Comparison of ENCODE assay signal across 1 cellular context in the genomic region with DNA sequence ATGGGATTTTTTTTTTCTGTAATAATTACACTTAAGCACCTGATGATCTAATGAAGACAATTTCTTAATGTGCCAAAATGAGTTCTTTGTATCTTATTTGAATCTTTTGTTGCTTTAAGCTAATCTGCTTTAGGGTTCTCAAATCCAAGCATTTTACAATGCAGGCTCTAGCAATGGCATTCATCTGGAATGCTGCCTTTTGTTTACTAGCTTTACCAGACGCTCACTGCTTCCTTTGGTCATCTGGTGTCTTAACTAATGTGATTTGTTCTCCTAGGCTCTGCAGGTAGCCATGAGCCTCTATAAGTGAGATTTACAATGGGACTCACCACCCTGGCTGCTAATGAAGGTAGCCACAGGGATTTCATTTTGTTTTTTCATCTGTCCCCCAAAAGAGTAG.
A peak's percentile ranks its signal among the peaks of the same experiment; 100 is the strongest.
TF ChIP-seq lines count a peak whose summit lies in the region.

No MANE protein-coding gene starts in this region.

TF ChIP-seq in H1, 55 proteins besides CTCF, POLR2A, EP300 and RAD21 (continued from another document):
- TF ChIP-seq, protein P1, sequence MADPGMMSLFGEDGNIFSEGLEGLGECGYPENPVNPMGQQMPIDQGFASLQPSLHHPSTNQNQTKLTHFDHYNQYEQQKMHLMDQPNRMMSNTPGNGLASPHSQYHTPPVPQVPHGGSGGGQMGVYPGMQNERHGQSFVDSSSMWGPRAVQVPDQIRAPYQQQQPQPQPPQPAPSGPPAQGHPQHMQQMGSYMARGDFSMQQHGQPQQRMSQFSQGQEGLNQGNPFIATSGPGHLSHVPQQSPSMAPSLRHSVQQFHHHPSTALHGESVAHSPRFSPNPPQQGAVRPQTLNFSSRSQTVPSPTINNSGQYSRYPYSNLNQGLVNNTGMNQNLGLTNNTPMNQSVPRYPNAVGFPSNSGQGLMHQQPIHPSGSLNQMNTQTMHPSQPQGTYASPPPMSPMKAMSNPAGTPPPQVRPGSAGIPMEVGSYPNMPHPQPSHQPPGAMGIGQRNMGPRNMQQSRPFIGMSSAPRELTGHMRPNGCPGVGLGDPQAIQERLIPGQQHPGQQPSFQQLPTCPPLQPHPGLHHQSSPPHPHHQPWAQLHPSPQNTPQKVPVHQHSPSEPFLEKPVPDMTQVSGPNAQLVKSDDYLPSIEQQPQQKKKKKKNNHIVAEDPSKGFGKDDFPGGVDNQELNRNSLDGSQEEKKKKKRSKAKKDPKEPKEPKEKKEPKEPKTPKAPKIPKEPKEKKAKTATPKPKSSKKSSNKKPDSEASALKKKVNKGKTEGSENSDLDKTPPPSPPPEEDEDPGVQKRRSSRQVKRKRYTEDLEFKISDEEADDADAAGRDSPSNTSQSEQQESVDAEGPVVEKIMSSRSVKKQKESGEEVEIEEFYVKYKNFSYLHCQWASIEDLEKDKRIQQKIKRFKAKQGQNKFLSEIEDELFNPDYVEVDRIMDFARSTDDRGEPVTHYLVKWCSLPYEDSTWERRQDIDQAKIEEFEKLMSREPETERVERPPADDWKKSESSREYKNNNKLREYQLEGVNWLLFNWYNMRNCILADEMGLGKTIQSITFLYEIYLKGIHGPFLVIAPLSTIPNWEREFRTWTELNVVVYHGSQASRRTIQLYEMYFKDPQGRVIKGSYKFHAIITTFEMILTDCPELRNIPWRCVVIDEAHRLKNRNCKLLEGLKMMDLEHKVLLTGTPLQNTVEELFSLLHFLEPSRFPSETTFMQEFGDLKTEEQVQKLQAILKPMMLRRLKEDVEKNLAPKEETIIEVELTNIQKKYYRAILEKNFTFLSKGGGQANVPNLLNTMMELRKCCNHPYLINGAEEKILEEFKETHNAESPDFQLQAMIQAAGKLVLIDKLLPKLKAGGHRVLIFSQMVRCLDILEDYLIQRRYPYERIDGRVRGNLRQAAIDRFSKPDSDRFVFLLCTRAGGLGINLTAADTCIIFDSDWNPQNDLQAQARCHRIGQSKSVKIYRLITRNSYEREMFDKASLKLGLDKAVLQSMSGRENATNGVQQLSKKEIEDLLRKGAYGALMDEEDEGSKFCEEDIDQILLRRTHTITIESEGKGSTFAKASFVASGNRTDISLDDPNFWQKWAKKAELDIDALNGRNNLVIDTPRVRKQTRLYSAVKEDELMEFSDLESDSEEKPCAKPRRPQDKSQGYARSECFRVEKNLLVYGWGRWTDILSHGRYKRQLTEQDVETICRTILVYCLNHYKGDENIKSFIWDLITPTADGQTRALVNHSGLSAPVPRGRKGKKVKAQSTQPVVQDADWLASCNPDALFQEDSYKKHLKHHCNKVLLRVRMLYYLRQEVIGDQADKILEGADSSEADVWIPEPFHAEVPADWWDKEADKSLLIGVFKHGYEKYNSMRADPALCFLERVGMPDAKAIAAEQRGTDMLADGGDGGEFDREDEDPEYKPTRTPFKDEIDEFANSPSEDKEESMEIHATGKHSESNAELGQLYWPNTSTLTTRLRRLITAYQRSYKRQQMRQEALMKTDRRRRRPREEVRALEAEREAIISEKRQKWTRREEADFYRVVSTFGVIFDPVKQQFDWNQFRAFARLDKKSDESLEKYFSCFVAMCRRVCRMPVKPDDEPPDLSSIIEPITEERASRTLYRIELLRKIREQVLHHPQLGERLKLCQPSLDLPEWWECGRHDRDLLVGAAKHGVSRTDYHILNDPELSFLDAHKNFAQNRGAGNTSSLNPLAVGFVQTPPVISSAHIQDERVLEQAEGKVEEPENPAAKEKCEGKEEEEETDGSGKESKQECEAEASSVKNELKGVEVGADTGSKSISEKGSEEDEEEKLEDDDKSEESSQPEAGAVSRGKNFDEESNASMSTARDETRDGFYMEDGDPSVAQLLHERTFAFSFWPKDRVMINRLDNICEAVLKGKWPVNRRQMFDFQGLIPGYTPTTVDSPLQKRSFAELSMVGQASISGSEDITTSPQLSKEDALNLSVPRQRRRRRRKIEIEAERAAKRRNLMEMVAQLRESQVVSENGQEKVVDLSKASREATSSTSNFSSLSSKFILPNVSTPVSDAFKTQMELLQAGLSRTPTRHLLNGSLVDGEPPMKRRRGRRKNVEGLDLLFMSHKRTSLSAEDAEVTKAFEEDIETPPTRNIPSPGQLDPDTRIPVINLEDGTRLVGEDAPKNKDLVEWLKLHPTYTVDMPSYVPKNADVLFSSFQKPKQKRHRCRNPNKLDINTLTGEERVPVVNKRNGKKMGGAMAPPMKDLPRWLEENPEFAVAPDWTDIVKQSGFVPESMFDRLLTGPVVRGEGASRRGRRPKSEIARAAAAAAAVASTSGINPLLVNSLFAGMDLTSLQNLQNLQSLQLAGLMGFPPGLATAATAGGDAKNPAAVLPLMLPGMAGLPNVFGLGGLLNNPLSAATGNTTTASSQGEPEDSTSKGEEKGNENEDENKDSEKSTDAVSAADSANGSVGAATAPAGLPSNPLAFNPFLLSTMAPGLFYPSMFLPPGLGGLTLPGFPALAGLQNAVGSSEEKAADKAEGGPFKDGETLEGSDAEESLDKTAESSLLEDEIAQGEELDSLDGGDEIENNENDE (IDR thresholded peaks at IDR 0.05; ENCODE audit: insufficient replicate concordance, low read length): peak; percentile 79
- TF ChIP-seq CEBPB (IDR thresholded peaks at IDR 0.05; ENCODE audit: low read depth, low read length) (no peak), CHD2 (IDR thresholded peaks at IDR 0.05; ENCODE audit: low read length) (no peak), NANOG (IDR thresholded peaks at IDR 0.05; ENCODE audit: insufficient read depth, low read depth, low read length, poor library complexity, severe bottlenecking) (no peak), POU5F1 (IDR thresholded peaks at IDR 0.05; ENCODE audit: low read depth, low read length) (no peak)
